1 cellular context compared by ENCODE assay signal in the genomic region with DNA sequence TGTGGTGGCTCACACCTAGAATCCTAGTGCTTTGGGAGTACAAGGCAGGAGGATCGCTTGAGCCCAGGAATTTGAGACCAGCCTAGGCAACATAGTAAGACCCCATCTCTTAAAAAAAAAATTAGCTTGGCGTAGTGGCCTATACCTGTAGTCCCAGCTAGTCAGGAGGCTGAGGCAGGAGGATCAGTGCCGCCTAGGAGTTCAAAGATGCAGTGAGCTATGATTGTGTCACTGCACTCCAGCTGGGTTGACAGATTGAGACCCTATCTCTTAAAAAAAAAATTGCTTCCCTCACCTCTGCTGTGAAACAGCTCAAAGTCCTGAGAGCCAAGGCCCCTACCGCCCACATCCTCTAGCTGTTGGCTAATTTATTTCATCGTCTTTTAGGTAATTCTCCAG.
TF ChIP-seq lines count a peak whose summit lies in the region.

No MANE protein-coding gene starts in this region.

TF ChIP-seq in HepG2, 621 proteins besides CTCF, POLR2A, EP300 and RAD21 (continued from another document):
- TF ChIP-seq TBX3 (IDR thresholded peaks at IDR 0.05; ENCODE audit: borderline replicate concordance) (no peak), SIN3B (IDR thresholded peaks at IDR 0.05; ENCODE audit: low read length) (no peak), ZNF136 (CRISPR knock-in tag; IDR thresholded peaks at IDR 0.05; ENCODE audit: low read depth) (no peak), RFXAP (CRISPR knock-in tag; IDR thresholded peaks at IDR 0.05; ENCODE audit: borderline replicate concordance) (no peak), ARNTL (CRISPR knock-in tag; IDR thresholded peaks at IDR 0.05) (no peak), ZNF7 (CRISPR knock-in tag; IDR thresholded peaks at IDR 0.05) (no peak), ZNF296 (CRISPR knock-in tag; conservative IDR thresholded peaks at IDR 0.05) (no peak)
- TF ChIP-seq, protein P1, sequence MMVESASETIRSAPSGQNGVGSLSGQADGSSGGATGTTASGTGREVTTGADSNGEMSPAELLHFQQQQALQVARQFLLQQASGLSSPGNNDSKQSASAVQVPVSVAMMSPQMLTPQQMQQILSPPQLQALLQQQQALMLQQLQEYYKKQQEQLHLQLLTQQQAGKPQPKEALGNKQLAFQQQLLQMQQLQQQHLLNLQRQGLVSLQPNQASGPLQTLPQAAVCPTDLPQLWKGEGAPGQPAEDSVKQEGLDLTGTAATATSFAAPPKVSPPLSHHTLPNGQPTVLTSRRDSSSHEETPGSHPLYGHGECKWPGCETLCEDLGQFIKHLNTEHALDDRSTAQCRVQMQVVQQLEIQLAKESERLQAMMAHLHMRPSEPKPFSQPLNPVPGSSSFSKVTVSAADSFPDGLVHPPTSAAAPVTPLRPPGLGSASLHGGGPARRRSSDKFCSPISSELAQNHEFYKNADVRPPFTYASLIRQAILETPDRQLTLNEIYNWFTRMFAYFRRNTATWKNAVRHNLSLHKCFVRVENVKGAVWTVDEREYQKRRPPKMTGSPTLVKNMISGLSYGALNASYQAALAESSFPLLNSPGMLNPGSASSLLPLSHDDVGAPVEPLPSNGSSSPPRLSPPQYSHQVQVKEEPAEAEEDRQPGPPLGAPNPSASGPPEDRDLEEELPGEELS (CRISPR knock-in tag; IDR thresholded peaks at IDR 0.05) = no peak
- TF ChIP-seq, protein P2, sequence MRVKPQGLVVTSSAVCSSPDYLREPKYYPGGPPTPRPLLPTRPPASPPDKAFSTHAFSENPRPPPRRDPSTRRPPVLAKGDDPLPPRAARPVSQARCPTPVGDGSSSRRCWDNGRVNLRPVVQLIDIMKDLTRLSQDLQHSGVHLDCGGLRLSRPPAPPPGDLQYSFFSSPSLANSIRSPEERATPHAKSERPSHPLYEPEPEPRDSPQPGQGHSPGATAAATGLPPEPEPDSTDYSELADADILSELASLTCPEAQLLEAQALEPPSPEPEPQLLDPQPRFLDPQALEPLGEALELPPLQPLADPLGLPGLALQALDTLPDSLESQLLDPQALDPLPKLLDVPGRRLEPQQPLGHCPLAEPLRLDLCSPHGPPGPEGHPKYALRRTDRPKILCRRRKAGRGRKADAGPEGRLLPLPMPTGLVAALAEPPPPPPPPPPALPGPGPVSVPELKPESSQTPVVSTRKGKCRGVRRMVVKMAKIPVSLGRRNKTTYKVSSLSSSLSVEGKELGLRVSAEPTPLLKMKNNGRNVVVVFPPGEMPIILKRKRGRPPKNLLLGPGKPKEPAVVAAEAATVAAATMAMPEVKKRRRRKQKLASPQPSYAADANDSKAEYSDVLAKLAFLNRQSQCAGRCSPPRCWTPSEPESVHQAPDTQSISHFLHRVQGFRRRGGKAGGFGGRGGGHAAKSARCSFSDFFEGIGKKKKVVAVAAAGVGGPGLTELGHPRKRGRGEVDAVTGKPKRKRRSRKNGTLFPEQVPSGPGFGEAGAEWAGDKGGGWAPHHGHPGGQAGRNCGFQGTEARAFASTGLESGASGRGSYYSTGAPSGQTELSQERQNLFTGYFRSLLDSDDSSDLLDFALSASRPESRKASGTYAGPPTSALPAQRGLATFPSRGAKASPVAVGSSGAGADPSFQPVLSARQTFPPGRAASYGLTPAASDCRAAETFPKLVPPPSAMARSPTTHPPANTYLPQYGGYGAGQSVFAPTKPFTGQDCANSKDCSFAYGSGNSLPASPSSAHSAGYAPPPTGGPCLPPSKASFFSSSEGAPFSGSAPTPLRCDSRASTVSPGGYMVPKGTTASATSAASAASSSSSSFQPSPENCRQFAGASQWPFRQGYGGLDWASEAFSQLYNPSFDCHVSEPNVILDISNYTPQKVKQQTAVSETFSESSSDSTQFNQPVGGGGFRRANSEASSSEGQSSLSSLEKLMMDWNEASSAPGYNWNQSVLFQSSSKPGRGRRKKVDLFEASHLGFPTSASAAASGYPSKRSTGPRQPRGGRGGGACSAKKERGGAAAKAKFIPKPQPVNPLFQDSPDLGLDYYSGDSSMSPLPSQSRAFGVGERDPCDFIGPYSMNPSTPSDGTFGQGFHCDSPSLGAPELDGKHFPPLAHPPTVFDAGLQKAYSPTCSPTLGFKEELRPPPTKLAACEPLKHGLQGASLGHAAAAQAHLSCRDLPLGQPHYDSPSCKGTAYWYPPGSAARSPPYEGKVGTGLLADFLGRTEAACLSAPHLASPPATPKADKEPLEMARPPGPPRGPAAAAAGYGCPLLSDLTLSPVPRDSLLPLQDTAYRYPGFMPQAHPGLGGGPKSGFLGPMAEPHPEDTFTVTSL (CRISPR knock-in tag; IDR thresholded peaks at IDR 0.05; ENCODE audit: borderline replicate concordance) = no peak
